25 cellular contexts compared by ENCODE assay signal in the genomic region with DNA sequence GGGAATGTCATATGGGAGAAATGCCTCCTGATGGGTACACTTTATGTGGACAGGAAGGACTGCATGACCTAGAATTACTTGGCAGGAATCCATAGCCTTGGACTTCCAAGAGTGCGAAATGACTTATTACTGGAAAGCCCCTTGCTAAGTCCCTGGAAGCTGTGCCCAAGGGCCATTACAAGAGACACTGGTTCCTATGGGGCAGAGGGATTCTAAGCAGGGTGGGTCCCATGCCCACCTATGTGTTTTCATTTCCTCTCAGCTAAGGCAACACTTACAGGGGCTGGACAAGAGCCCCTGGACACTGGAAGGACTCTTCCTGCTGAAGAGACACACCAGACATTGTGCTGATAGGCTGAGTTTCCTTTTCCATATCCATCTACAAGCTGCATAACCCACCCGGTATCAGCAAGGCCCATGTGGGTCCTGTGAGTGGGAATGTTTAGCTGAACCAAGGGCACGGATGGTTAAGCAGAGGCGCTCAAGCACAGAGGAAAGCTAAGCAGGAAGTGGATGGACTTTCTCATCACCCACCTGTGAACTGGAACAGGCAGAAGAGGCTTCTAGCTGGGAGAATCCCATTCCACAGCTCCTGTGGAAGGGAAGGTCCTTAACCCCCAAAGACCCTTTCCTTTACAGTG. TPM values are rescaled to one million over a fixed set of nuclear protein-coding genes. Genes with fewer than 3 reads are reported as not detected.
DNase-seq lines count a peak whose midpoint lies in the region; ATAC-seq and TF ChIP-seq lines count a peak whose summit lies in the region.
"Had no signal": no experiment of that assay in that cellular context is flagged by ENCODE, and none has a peak within 500 bp of the region (broad histone marks: within the 10 kb centered on the region; RNA-seq: fewer than 3 reads in every experiment).

No MANE protein-coding gene starts in this region.

- no peak overlapping the region for H3K4me3 ChIP-seq in choroid plexus epithelial cell (ENCODE audit: low read depth, low read length)
- H3K4me3 ChIP-seq: BLaER1 treated with 17β-estradiol and CSF1 and Interleukin-3, amounts not matched to agents 10 nM and 100 nM; lung; mucosa of descending colon; ovary; PC-9; right lobe of liver; upper lobe of left lung had no signal

- ATAC-seq in GM21390 (IDR thresholded peaks at IDR 0.05; ENCODE audit: unreplicated experiment), result no peak
- ATAC-seq in GM18861 (IDR thresholded peaks at IDR 0.05; ENCODE audit: unreplicated experiment), result no peak
- ATAC-seq in HG03025 (IDR thresholded peaks at IDR 0.05; ENCODE audit: low FRiP score, unreplicated experiment), result no peak
- ATAC-seq in GM21717 (IDR thresholded peaks at IDR 0.05; ENCODE audit: unreplicated experiment), result no peak
- ATAC-seq: activated CD8-positive, alpha-beta memory T cell treated with anti-CD3 and anti-CD28 coated beads, Interleukin-2, amount 10 ng/mL, durations not matched to agents 7 days and 5 days; natural killer cell treated with Interleukin-12 subunit alpha and Interleukin-12 subunit beta and Interleukin-15 and Interleukin-18, amount 100 ng/mL, for 72 hours had no signal

- TF ChIP-seq CTCF in choroid plexus epithelial cell (conservative IDR thresholded peaks at IDR 0.05; ENCODE audit: low read depth, low read length), result no peak

- DNase-seq in A172 (ENCODE audit: low spot score) (peak; percentile 49), ELR (ENCODE audit: low read depth) (peak; percentile 17), choroid plexus epithelial cell (ENCODE audit: low read depth) (peak; percentile 38), kidney glomerular epithelial cell (lab: John Stamatoyannopoulos, UW) (peak; percentile 15)
- DNase-seq: activated CD4-positive, alpha-beta T cell treated with anti-CD3 and anti-CD28 coated beads, Interleukin-2, amount 10 ng/mL, durations not matched to agents 7 days and 5 days; activated CD8-positive, alpha-beta memory T cell treated with anti-CD3 and anti-CD28 coated beads, Interleukin-2, amount 10 ng/mL, durations not matched to agents 7 days and 5 days; activated naive CD4-positive, alpha-beta T cell treated with anti-CD3 and anti-CD28 coated beads for 36 hours; amniotic stem cell; Calu3; GOT3; mucosa of descending colon; NCI-H510A; PC-9; right lobe of liver; stimulated activated CD4-positive, alpha-beta T cell treated with anti-CD3 and anti-CD28 coated beads, Interleukin-12 subunit alpha, Interleukin-12 subunit beta, amount 100 ng/mL, for 4 hours; stimulated activated CD4-positive, alpha-beta T cell treated with anti-CD3 and anti-CD28 coated beads, Interleukin-4, amount 100 ng/mL, for 1 hour; upper lobe of left lung had no signal

RNA-seq across cellular contexts. Expression of a gene that starts 56.2 kb away (rescaled TPM):
- 75.4 and 88.8 TPM in 2 replicates for total RNA-seq in A172 (2014; rRNA removed; shearing (Covaris generic))
